ENCODE assay signal across 12 cellular contexts in genomic region chr11:65578134-65578533, GRCh38. TPM values are rescaled to one million over a fixed set of nuclear protein-coding genes. Genes with fewer than 3 reads are reported as not detected.
DNase-seq lines count a peak whose midpoint lies in the region; ATAC-seq and TF ChIP-seq lines count a peak whose summit lies in the region.
"Had no signal": no experiment of that assay in that cellular context is flagged by ENCODE, and none has a peak within 500 bp of the region (broad histone marks: within the 10 kb centered on the region; RNA-seq: fewer than 3 reads in every experiment).

No MANE protein-coding gene starts in this region.

- TF ChIP-seq POLR2A in breast epithelium (IDR thresholded peaks at IDR 0.05) = no peak

- no peak for TF ChIP-seq CTCF in breast epithelium (IDR thresholded peaks at IDR 0.05)
- TF ChIP-seq CTCF in MM.1S (IDR thresholded peaks at IDR 0.05; ENCODE audit: low read length) = no peak

- no peak for DNase-seq in stimulated activated naive CD8-positive, alpha-beta T cell treated with anti-CD3 and anti-CD28 coated beads, Interleukin-15, Interleukin-2, amounts not matched to agents 100 U/mL and 50 U/mL, for 24 hours
- no peak for DNase-seq in breast epithelium (ENCODE audit: low spot score in 2 of 2)
- DNase-seq in natural killer cell treated with Interleukin-12 subunit alpha and Interleukin-12 subunit beta and Interleukin-15 and Interleukin-18, amount 100 ng/mL, for 72 hours (ENCODE audit: low spot score) = no peak
- no peak for DNase-seq in EL
- no peak for DNase-seq in D341Med (ENCODE audit: low spot score)
- no peak for DNase-seq in MM.1S
- DNase-seq: cerebellar nuclear complex, NCI-H510A treated with DMSO at 0.1 percent for 48 hours, WERI-Rb-1 had no signal

- H3K4me1 ChIP-seq in breast epithelium (peaks cover 24 to 26% of the 10 kb centered on the region in 2 donors), MM.1S (ENCODE audit: low read length) (peaks cover 20% of the 10 kb centered on the region)

- peaks cover 32% of the 10 kb centered on the region for H3K36me3 Mint-ChIP-seq in stimulated activated naive CD8-positive, alpha-beta T cell treated with anti-CD3 and anti-CD28 coated beads, Interleukin-15, Interleukin-2, amounts not matched to agents 100 ng/mL and 50 ng/mL, for 24 hours (ENCODE audit: low read depth)
- H3K36me3 Mint-ChIP-seq in natural killer cell treated with Interleukin-12 subunit alpha and Interleukin-12 subunit beta and Interleukin-15 and Interleukin-18, amount 100 ng/mL, for 72 hours = no peaks in the 10 kb centered on the region

- H3K9ac ChIP-seq in MM.1S (ENCODE audit: low read length) = no peak overlapping the region

- H3K9me2 ChIP-seq in MM.1S (replicated peaks; ENCODE audit: insufficient read depth, low read length) = no peaks in the 10 kb centered on the region

- H3K9me3 Mint-ChIP-seq in stimulated activated naive CD8-positive, alpha-beta T cell treated with anti-CD3 and anti-CD28 coated beads, Interleukin-15, Interleukin-2, amounts not matched to agents 100 ng/mL and 50 ng/mL, for 24 hours = no peaks in the 10 kb centered on the region
- no peaks in the 10 kb centered on the region for H3K9me3 Mint-ChIP-seq in natural killer cell treated with Interleukin-12 subunit alpha and Interleukin-12 subunit beta and Interleukin-15 and Interleukin-18, amount 100 ng/mL, for 72 hours

- H4K20me1 ChIP-seq in MM.1S (ENCODE audit: insufficient read depth, low read length) = no peaks in the 10 kb centered on the region

- peaks cover 40% of the 10 kb centered on the region for H3K4me1 Mint-ChIP-seq in stimulated activated naive CD8-positive, alpha-beta T cell treated with anti-CD3 and anti-CD28 coated beads, Interleukin-15, Interleukin-2, amounts not matched to agents 100 ng/mL and 50 ng/mL, for 24 hours (ENCODE audit: low read depth)
- peaks cover 39 to 51% of the 10 kb centered on the region in 2 donors for H3K4me1 Mint-ChIP-seq in natural killer cell treated with Interleukin-12 subunit alpha and Interleukin-12 subunit beta and Interleukin-15 and Interleukin-18, amount 100 ng/mL, for 72 hours (ENCODE audit: low read depth in 2 of 2)

- no peaks in the 10 kb centered on the region for H3K27me3 Mint-ChIP-seq in stimulated activated naive CD8-positive, alpha-beta T cell treated with anti-CD3 and anti-CD28 coated beads, Interleukin-15, Interleukin-2, amounts not matched to agents 100 ng/mL and 50 ng/mL, for 24 hours
- H3K27me3 Mint-ChIP-seq in natural killer cell treated with Interleukin-12 subunit alpha and Interleukin-12 subunit beta and Interleukin-15 and Interleukin-18, amount 100 ng/mL, for 72 hours = no peaks in the 10 kb centered on the region

- H3K27me3 ChIP-seq in breast epithelium (no peaks in the 10 kb centered on the region), MM.1S (replicated peaks; ENCODE audit: insufficient read depth, low read length) (no peaks in the 10 kb centered on the region)
- H3K27me3 ChIP-seq: right lobe of liver had no signal

- no peak overlapping the region for H2AFZ ChIP-seq in MM.1S (ENCODE audit: low read length)

- intact Hi-C loops in breast epithelium (cut with DNase I; ENCODE audit: low total_unique reads) = loop anchor here (5.0 kb wide), 1 partner anchor 34 kb away; the partner anchor contains the start of gene MAP3K11

- H3K4me3 Mint-ChIP-seq in stimulated activated naive CD8-positive, alpha-beta T cell treated with anti-CD3 and anti-CD28 coated beads, Interleukin-15, Interleukin-2, amounts not matched to agents 100 ng/mL and 50 ng/mL, for 24 hours = peak overlapping the region; percentile 90
- H3K4me3 Mint-ChIP-seq in natural killer cell treated with Interleukin-12 subunit alpha and Interleukin-12 subunit beta and Interleukin-15 and Interleukin-18, amount 100 ng/mL, for 72 hours = peak overlapping the region; percentile 82

- peak overlapping the region; percentile 67 for H3K27ac Mint-ChIP-seq in stimulated activated naive CD8-positive, alpha-beta T cell treated with anti-CD3 and anti-CD28 coated beads, Interleukin-15, Interleukin-2, amounts not matched to agents 100 ng/mL and 50 ng/mL, for 24 hours
- peak overlapping the region; percentile 58 to 86 for H3K27ac Mint-ChIP-seq in natural killer cell treated with Interleukin-12 subunit alpha and Interleukin-12 subunit beta and Interleukin-15 and Interleukin-18, amount 100 ng/mL, for 72 hours

- no peak overlapping the region for H3K4me2 ChIP-seq in MM.1S (ENCODE audit: low read depth, low read length)

- H3K4me3 ChIP-seq in breast epithelium (peak overlapping the region in 2 of 3 donors; percentile 60 to 75), MM.1S (ENCODE audit: low read length) (no peak overlapping the region)

- H3K36me3 ChIP-seq in breast epithelium (no peaks in the 10 kb centered on the region), MM.1S (replicated peaks; ENCODE audit: insufficient read depth, low read length) (no peaks in the 10 kb centered on the region)
- H3K36me3 ChIP-seq: right lobe of liver had no signal

- peaks cover 57% of the 10 kb centered on the region for H3K79me2 ChIP-seq in MM.1S (ENCODE audit: low read length)

- H3F3A ChIP-seq in MM.1S (ENCODE audit: insufficient read depth, low read length) = peaks cover 23% of the 10 kb centered on the region

- peak overlapping the region; percentile 96 to 97 for H3K27ac ChIP-seq in breast epithelium
- H3K27ac ChIP-seq in MM.1S (ENCODE audit: low read length) = no peak overlapping the region; the same call in 1 of the 2 replicates
- H3K27ac ChIP-seq: WERI-Rb-1 had no signal

- no peaks in the 10 kb centered on the region for H3K9me3 ChIP-seq in breast epithelium
- H3K9me3 ChIP-seq in MM.1S (replicated peaks; ENCODE audit: insufficient read depth, low read length) = no peaks in the 10 kb centered on the region
- H3K9me3 ChIP-seq: right lobe of liver had no signal

- ATAC-seq in stimulated activated naive CD8-positive, alpha-beta T cell treated with anti-CD3 and anti-CD28 coated beads, Interleukin-15, Interleukin-2, amounts not matched to agents 100 U/mL and 50 U/mL, for 24 hours = no peak
- ATAC-seq in natural killer cell treated with Interleukin-12 subunit alpha and Interleukin-12 subunit beta and Interleukin-15 and Interleukin-18, amount 100 ng/mL, for 72 hours = no peak
- no peak for ATAC-seq in HG02588 (IDR thresholded peaks at IDR 0.05; ENCODE audit: unreplicated experiment)

RNA-seq across cellular contexts. Expression of gene EHBP1L1, which starts 2.3 kb away (rescaled TPM):
- total RNA-seq in breast epithelium = 10 to 100 TPM; 28.0 to 68.8 (median 33.4) TPM
- 100 to 1,000 TPM; 156 to 188 TPM for total RNA-seq in natural killer cell treated with Interleukin-12 subunit alpha and Interleukin-12 subunit beta and Interleukin-15 and Interleukin-18, amount 100 ng/mL, for 72 hours

RNA-seq across cellular contexts. Expression of gene FAM89B, which starts 5.8 kb away (rescaled TPM):
- 10 to 100 TPM; 37.4 to 51.4 (median 40.8) TPM for total RNA-seq in breast epithelium
- 10 to 100 TPM; 38.0 to 71.5 TPM for total RNA-seq in natural killer cell treated with Interleukin-12 subunit alpha and Interleukin-12 subunit beta and Interleukin-15 and Interleukin-18, amount 100 ng/mL, for 72 hours

RNA-seq across cellular contexts. Expression of gene ZNRD2, which starts 7.9 kb away (rescaled TPM):
- 10 to 100 TPM; 48.9 to 60.0 (median 59.4) TPM for total RNA-seq in breast epithelium
- 10 to 100 TPM; 55.8 to 89.3 TPM for total RNA-seq in natural killer cell treated with Interleukin-12 subunit alpha and Interleukin-12 subunit beta and Interleukin-15 and Interleukin-18, amount 100 ng/mL, for 72 hours

RNA-seq across cellular contexts. Expression of gene KCNK7, which starts 17.5 kb away (rescaled TPM):
- 1 to 10 TPM in 1 of 3 donors, under 1 TPM in 2; 0.33 to 2.2 (median 0.80) TPM for total RNA-seq in breast epithelium
- total RNA-seq in natural killer cell treated with Interleukin-12 subunit alpha and Interleukin-12 subunit beta and Interleukin-15 and Interleukin-18, amount 100 ng/mL, for 72 hours = 1 to 10 TPM; 2.3 to 2.8 TPM

RNA-seq across cellular contexts. Expression of gene LTBP3, which starts 20.0 kb away (rescaled TPM):
- total RNA-seq in breast epithelium = 10 to 100 TPM; 63.0 to 98.9 (median 95.7) TPM
- 10 to 100 TPM; 42.3 to 60.2 TPM for total RNA-seq in natural killer cell treated with Interleukin-12 subunit alpha and Interleukin-12 subunit beta and Interleukin-15 and Interleukin-18, amount 100 ng/mL, for 72 hours
